In genomic region chr5:132363431-132364112, GRCh38 we compare ENCODE assay signal across 9 cellular contexts. TPM values are rescaled to one million over a fixed set of nuclear protein-coding genes. Genes with fewer than 3 reads are reported as not detected.
A peak's percentile ranks its signal among the peaks of the same experiment; 100 is the strongest.
DNase-seq lines count a peak whose midpoint lies in the region; ATAC-seq, FAIRE-seq and TF ChIP-seq lines count a peak whose summit lies in the region.
"Had no signal": no experiment of that assay in that cellular context is flagged by ENCODE, and none has a peak within 500 bp of the region (broad histone marks: within the 10 kb centered on the region; RNA-seq: fewer than 3 reads in every experiment).

No MANE protein-coding gene starts in this region.

- peaks cover 48% of the 10 kb centered on the region for H3K4me1 ChIP-seq in mammary epithelial cell (ENCODE audit: insufficient read depth, low read length)
- H3K4me1 ChIP-seq in testis = no peaks in the 10 kb centered on the region

- H3K79me2 ChIP-seq in mammary epithelial cell (ENCODE audit: insufficient read depth, low read length) = peaks cover 3% of the 10 kb centered on the region

- peak overlapping the region; percentile 38 for H3K9ac ChIP-seq in mammary epithelial cell (ENCODE audit: insufficient read depth, low read length)

- H3K27me3 ChIP-seq in mammary epithelial cell (ENCODE audit: insufficient read depth, low read length) (no peaks in the 10 kb centered on the region), testis (no peaks in the 10 kb centered on the region)

- in situ Hi-C loops in mammary epithelial cell (cut with MboI; ENCODE audit: low sequenced_read_pairs in 2 of 2) = no loop called here

- H3K9me3 ChIP-seq in mammary epithelial cell (replicated peaks; ENCODE audit: insufficient read depth, low read length) = no peaks in the 10 kb centered on the region
- H3K9me3 ChIP-seq in testis = no peaks in the 10 kb centered on the region

- dilution Hi-C loops in mammary epithelial cell (cut with HindIII; ENCODE audit: low sequenced_read_pairs) = no loop called here

- H3K4me3 ChIP-seq in mammary epithelial cell (replicated peaks in 1 of 3; ENCODE audit: insufficient read depth in 1 of 3, low read depth in 2 of 3, low read length in 3 of 3) (no peak overlapping the region), testis (no peak overlapping the region)
- H3K4me3 ChIP-seq: SK-N-MC had no signal

- 13% methylated on average over 7 of the region's 7 CpGs for WGBS in mammary epithelial cell (ENCODE audit: low coverage, missing lambda C conversion rate)
- WGBS in testis, 2 donors = 51 to 52% methylated on average over 7 of the region's 7 CpGs

- BruUV-seq in mammary epithelial cell (replicated peaks; lab: Mats Ljungman, UMichigan) = TSS peak; percentile 64

- H4K20me1 ChIP-seq in mammary epithelial cell (ENCODE audit: insufficient read depth, low read length) = no peaks in the 10 kb centered on the region

- peak overlapping the region; percentile 92 for H3K27ac ChIP-seq in mammary epithelial cell (ENCODE audit: insufficient read depth, low read depth, low read length)
- no peak overlapping the region for H3K27ac ChIP-seq in testis
- H3K27ac ChIP-seq: SK-N-MC had no signal

- intact Hi-C loops in mammary epithelial cell (cut with micrococcal nuclease) (loop anchor here (1.0 kb wide), 1 partner anchor 104 kb away; no protein-coding TSS in a partner anchor), testis (cut with DNase I; ENCODE audit: low total_unique reads) (no loop called here)

- CTCF ChIA-PET in mammary epithelial cell (lab: Charles Lee; ENCODE audit: low non-redundant PET) = no interaction called here

- H3K36me3 ChIP-seq in mammary epithelial cell (ENCODE audit: insufficient read depth, low read length) = no peaks in the 10 kb centered on the region
- H3K36me3 ChIP-seq in testis (ENCODE audit: low read depth, missing control alignments) = no peaks in the 10 kb centered on the region

- no peak overlapping the region for H2AFZ ChIP-seq in mammary epithelial cell (ENCODE audit: low read depth, low read length)

- peak; percentile 59 for FAIRE-seq in HTR-8/SVneo (lab: Jason Lieb, UNC)

- TF ChIP-seq POLR2A in testis (IDR thresholded peaks at IDR 0.05) = no peak

- ATAC-seq in GM18858 (IDR thresholded peaks at IDR 0.05; ENCODE audit: unreplicated experiment) = no peak

- DNase-seq in AG08395 (ENCODE audit: low spot score) = peak; percentile 81
- DNase-seq in HTR-8/SVneo (ENCODE audit: insufficient read length, low spot score) = peak; percentile 51
- DNase-seq in mammary epithelial cell = peak; percentile 95
- peak; percentile 28 to 88 for DNase-seq in lung microvascular endothelial cell (ENCODE audit: low read depth in 2 of 2)
- DNase-seq in testis = no peak
- no peak for DNase-seq in COLO829 (ENCODE audit: low spot score)
- no peak for DNase-seq in putamen (ENCODE audit: low spot score)

- no peak for TF ChIP-seq CTCF in mammary epithelial cell (conservative IDR thresholded peaks at IDR 0.05 in 1 of 2, IDR thresholded peaks at IDR 0.05 in 1 of 2; ENCODE audit: extremely low read depth in 1 of 2, insufficient read depth in 1 of 2, low read depth in 1 of 2, low read length in 2 of 2)
- TF ChIP-seq CTCF in testis (IDR thresholded peaks at IDR 0.05) = no peak

- peak overlapping the region; percentile 43 for H3K4me2 ChIP-seq in mammary epithelial cell (ENCODE audit: insufficient read depth, low read depth, low read length)

RNA-seq across cellular contexts. Expression of gene SLC22A5, which starts 5.9 kb away (rescaled TPM):
- 10 to 100 TPM; 11.5 to 13.8 TPM for total RNA-seq in mammary epithelial cell
- polyA plus RNA-seq in mammary epithelial cell = 15.5 TPM
- 69.6 TPM for polyA minus RNA-seq in mammary epithelial cell
- 3.4 and 4.1 TPM in 2 replicates for total RNA-seq in lung microvascular endothelial cell
- 10 to 100 TPM in 1 of 2 donors, 1 to 10 TPM in 1; 9.5 to 11.8 TPM for total RNA-seq in testis
- 11.9 TPM for polyA plus RNA-seq in testis (ENCODE audit: insufficient read depth, low read depth, low replicate concordance)

Comparison
In these comparisons a context has a peak if more than half of its experiments do, and no peak if none do; other contexts are left out.
1. DNase-seq: peak in AG08395 (single experiment), HTR-8/SVneo (single experiment), mammary epithelial cell (single experiment) and lung microvascular endothelial cell (2 of 2); none in testis (single experiment), COLO829 (single experiment) and putamen (single experiment).